27 cellular contexts compared by ENCODE assay signal in genomic region chr15:75460646-75461045, GRCh38. TPM values are rescaled to one million over a fixed set of nuclear protein-coding genes. Genes with fewer than 3 reads are reported as not detected.
A peak's percentile ranks its signal among the peaks of the same experiment; 100 is the strongest.
DNase-seq lines count a peak whose midpoint lies in the region; ATAC-seq and TF ChIP-seq lines count a peak whose summit lies in the region.
"Had no signal": no experiment of that assay in that cellular context is flagged by ENCODE, and none has a peak within 500 bp of the region (broad histone marks: within the 10 kb centered on the region; RNA-seq: fewer than 3 reads in every experiment).

No MANE protein-coding gene starts in this region.

- H3K27me3 Mint-ChIP-seq in CD4-positive, CD25-positive, alpha-beta regulatory T cell = no peaks in the 10 kb centered on the region
- no peaks in the 10 kb centered on the region for H3K27me3 Mint-ChIP-seq in nephron (ENCODE audit: low read depth)
- H3K27me3 Mint-ChIP-seq: CD4-positive, alpha-beta memory T cell had no signal

- no peaks in the 10 kb centered on the region for H3K36me3 ChIP-seq in CD4-positive, CD25-positive, alpha-beta regulatory T cell (ENCODE audit: control insufficient read depth, insufficient read depth, low read length)
- H3K36me3 ChIP-seq in Peyer's patch (peaks cover 0 to 5% (median 0%) of the 10 kb centered on the region in 3 donors), iPS-15b (ENCODE audit: control insufficient read depth, insufficient read depth, low read length) (no peaks in the 10 kb centered on the region)
- H3K36me3 ChIP-seq: pancreas, tibial artery had no signal

- H3K9me3 Mint-ChIP-seq in CD4-positive, CD25-positive, alpha-beta regulatory T cell = no peaks in the 10 kb centered on the region
- H3K9me3 Mint-ChIP-seq in nephron = no peaks in the 10 kb centered on the region
- H3K9me3 Mint-ChIP-seq: activated naive CD4-positive, alpha-beta T cell treated with anti-CD3 and anti-CD28 coated beads, Interleukin-2, amount 50 U/mL, for 72 hours had no signal

- H3K27me3 ChIP-seq in CD4-positive, CD25-positive, alpha-beta regulatory T cell (ENCODE audit: control insufficient read depth, insufficient read depth, low read length) = no peaks in the 10 kb centered on the region
- no peaks in the 10 kb centered on the region for H3K27me3 ChIP-seq in Peyer's patch
- no peaks in the 10 kb centered on the region for H3K27me3 ChIP-seq in iPS-15b (ENCODE audit: control insufficient read depth, insufficient read depth, low read length)
- H3K27me3 ChIP-seq: pancreas, tibial artery had no signal

- intact Hi-C loops in cardiac septum (cut with DNase I) = no loop called here

- H3K9me3 ChIP-seq in CD4-positive, CD25-positive, alpha-beta regulatory T cell (ENCODE audit: control insufficient read depth in 2 of 2, low read length in 2 of 2) = no peaks in the 10 kb centered on the region
- H3K9me3 ChIP-seq in Peyer's patch (no peaks in the 10 kb centered on the region), iPS-15b (ENCODE audit: control insufficient read depth, insufficient read depth, low read length) (no peaks in the 10 kb centered on the region)
- H3K9me3 ChIP-seq: HAP-1, pancreas, tibial artery had no signal

- peaks cover 6% of the 10 kb centered on the region for H3K4me1 ChIP-seq in CD4-positive, CD25-positive, alpha-beta regulatory T cell (ENCODE audit: control insufficient read depth, insufficient read depth, low read length, poor library complexity, severe bottlenecking)
- peaks cover 0 to 18% (median 0%) of the 10 kb centered on the region in 4 donors for H3K4me1 ChIP-seq in Peyer's patch
- peaks cover 12% of the 10 kb centered on the region for H3K4me1 ChIP-seq in iPS-15b (ENCODE audit: control insufficient read depth, insufficient read depth, low read length)
- H3K4me1 ChIP-seq: pancreas had no signal

- TF ChIP-seq POLR2A in Peyer's patch (IDR thresholded peaks at IDR 0.05) = no peak

- no peak overlapping the region for H3K27ac ChIP-seq in CD4-positive, CD25-positive, alpha-beta regulatory T cell (ENCODE audit: insufficient read depth, low read length, poor library complexity, severe bottlenecking)
- peak overlapping the region in 1 of 4 donors; percentile 46 for H3K27ac ChIP-seq in Peyer's patch
- H3K27ac ChIP-seq: HL-60, pancreas, PC-9 had no signal

- DNase-seq in CD4-positive, CD25-positive, alpha-beta regulatory T cell = no peak
- peak in 2 of 3 donors; percentile 55 to 75 for DNase-seq in Peyer's patch
- DNase-seq in cardiac septum (ENCODE audit: low spot score) = no peak
- DNase-seq in medulla oblongata (ENCODE audit: extremely low spot score) = no peak
- DNase-seq: activated CD8-positive, alpha-beta T cell treated with anti-CD3 and anti-CD28 coated beads, Interleukin-2, amount 10 ng/mL, durations not matched to agents 7 days and 5 days; anterior cingulate cortex; CD4-positive, alpha-beta memory T cell; effector memory CD4-positive, alpha-beta T cell; erythroblast; Kasumi-1; NCI-H1417 treated with DMSO at 0.1 percent for 48 hours; NCI-H226; NCI-H69; pancreas; PC-9; retina; SHP77; stimulated activated CD4-positive, alpha-beta T cell treated with anti-CD3 and anti-CD28 coated beads, Interleukin-1b, Interleukin-23, amount 100 ng/mL, for 48 hours; T-helper 2 cell; tibial artery had no signal

- H3K4me3 ChIP-seq in CD4-positive, CD25-positive, alpha-beta regulatory T cell (ENCODE audit: low read depth, low read length) = no peak overlapping the region
- H3K4me3 ChIP-seq in Peyer's patch (no peak overlapping the region), iPS-15b (ENCODE audit: low read depth, low read length) (no peak overlapping the region)
- H3K4me3 ChIP-seq: HAP-1, pancreas, PC-9, tibial artery had no signal

- peak overlapping the region in 1 of 4 donors; percentile 11 for H3K4me3 Mint-ChIP-seq in CD4-positive, CD25-positive, alpha-beta regulatory T cell
- H3K4me3 Mint-ChIP-seq in nephron = peak overlapping the region in 2 of 3 experiments; percentile 8 to 54
- H3K4me3 Mint-ChIP-seq: activated CD8-positive, alpha-beta T cell treated with anti-CD3 and anti-CD28 coated beads, Interleukin-2, amount 10 ng/mL, durations not matched to agents 7 days and 5 days; CD4-positive, alpha-beta memory T cell had no signal

- H3K4me1 Mint-ChIP-seq in CD4-positive, CD25-positive, alpha-beta regulatory T cell = peaks cover 4 to 15% (median 8%) of the 10 kb centered on the region in 4 donors
- peaks cover 17% of the 10 kb centered on the region for H3K4me1 Mint-ChIP-seq in nephron

- peak overlapping the region; percentile 18 for H3K9ac ChIP-seq in iPS-15b (ENCODE audit: low read depth, low read length)

- H3K36me3 Mint-ChIP-seq in CD4-positive, CD25-positive, alpha-beta regulatory T cell = no peaks in the 10 kb centered on the region
- peaks cover 5% of the 10 kb centered on the region for H3K36me3 Mint-ChIP-seq in nephron (ENCODE audit: low read depth)

- no peak for TF ChIP-seq CTCF in Peyer's patch (IDR thresholded peaks at IDR 0.05)
- TF ChIP-seq CTCF in nephron (IDR thresholded peaks at IDR 0.05; ENCODE audit: unreplicated experiment in 3 of 3) = no peak

- no peak for ATAC-seq in CD4-positive, CD25-positive, alpha-beta regulatory T cell (ENCODE audit: low read depth in 2 of 2)
- ATAC-seq in GM21515 (IDR thresholded peaks at IDR 0.05; ENCODE audit: unreplicated experiment) (no peak), GM18498 (IDR thresholded peaks at IDR 0.05; ENCODE audit: unreplicated experiment) (no peak)
- ATAC-seq: activated CD8-positive, alpha-beta T cell treated with anti-CD3 and anti-CD28 coated beads, Interleukin-2, amount 10 ng/mL, durations not matched to agents 7 days and 5 days; activated naive CD4-positive, alpha-beta T cell treated with anti-CD3 and anti-CD28 coated beads, Interleukin-2, amount 50 U/mL, for 72 hours; pancreas had no signal

- H3K27ac Mint-ChIP-seq in CD4-positive, CD25-positive, alpha-beta regulatory T cell = peak overlapping the region in 2 of 3 donors; percentile 2 to 25
- peak overlapping the region in 1 of 3 experiments; percentile 16 for H3K27ac Mint-ChIP-seq in nephron
- H3K27ac Mint-ChIP-seq: activated CD8-positive, alpha-beta T cell treated with anti-CD3 and anti-CD28 coated beads, Interleukin-2, amount 10 ng/mL, durations not matched to agents 7 days and 5 days; activated naive CD4-positive, alpha-beta T cell treated with anti-CD3 and anti-CD28 coated beads, Interleukin-2, amount 50 U/mL, for 72 hours had no signal

RNA-seq across cellular contexts. Expression of gene SIN3A, which starts 9.2 kb away (rescaled TPM):
- total RNA-seq in CD4-positive, CD25-positive, alpha-beta regulatory T cell = 123 TPM
- polyA plus RNA-seq in CD4-positive, CD25-positive, alpha-beta regulatory T cell = 10 to 100 TPM; 13.6 to 15.0 (median 14.8) TPM
- total RNA-seq in Peyer's patch (10 to 100 TPM; 31.5 to 53.6 (median 35.2) TPM), cardiac septum (30.6 TPM)

Comparison
In these comparisons a context has a peak if more than half of its experiments do, and no peak if none do; other contexts are left out.
1. DNase-seq: peak in Peyer's patch (2 of 3); none in CD4-positive, CD25-positive, alpha-beta regulatory T cell (0 of 3), cardiac septum (single experiment) and medulla oblongata (single experiment).